Comparison of ENCODE assay signal across 8 cellular contexts in genomic region chr7:76549025-76549854, GRCh38. TPM values are rescaled to one million over a fixed set of nuclear protein-coding genes. Genes with fewer than 3 reads are reported as not detected.
DNase-seq lines count a peak whose midpoint lies in the region; ATAC-seq and TF ChIP-seq lines count a peak whose summit lies in the region.
"Not testable (repeated sequence)": the region's sequence is repeated elsewhere in the genome, so short reads cannot be mapped to it uniquely, and the experiment has no call there.

No MANE protein-coding gene starts in this region.

- H3K27ac ChIP-seq in OCI-LY7 (ENCODE audit: low read depth, low read length, poor library complexity, severe bottlenecking) = peak overlapping the region; percentile 42

- H3K9me3 ChIP-seq in OCI-LY7 (ENCODE audit: low read length) = not testable (repeated sequence)

- not testable (repeated sequence) for BruUV-seq in OCI-LY7 (replicated peaks; lab: Mats Ljungman, UMichigan)

- peak; percentile 99 for ATAC-seq in GM21529 (IDR thresholded peaks at IDR 0.05; ENCODE audit: unreplicated experiment)

- peak overlapping the region; percentile 76; the same call in 1 of the 2 replicates for H2AFZ ChIP-seq in OCI-LY7 (ENCODE audit: low read length)

- not testable (repeated sequence) for H3K9me2 ChIP-seq in OCI-LY7 (ENCODE audit: insufficient read depth, low read length)

- H3K4me2 ChIP-seq in OCI-LY7 (ENCODE audit: low read length) = peak overlapping the region; percentile 90

- TF ChIP-seq CTCF in OCI-LY7 (conservative IDR thresholded peaks at IDR 0.05; ENCODE audit: low read length); epithelial cell of proximal tubule (conservative IDR thresholded peaks at IDR 0.05; ENCODE audit: low read depth, low read length): not testable (repeated sequence)

- peaks cover 22% of the 10 kb centered on the region for H3K79me2 ChIP-seq in OCI-LY7 (ENCODE audit: insufficient read depth, low read depth, low read length)

- H3K36me3 ChIP-seq in OCI-LY7 (ENCODE audit: insufficient read depth, low read length) = not testable (repeated sequence)

- intact Hi-C loops in OCI-LY7 (cut with micrococcal nuclease; ENCODE audit: unreplicated experiment) = not testable (repeated sequence)

- not testable (repeated sequence) for H4K20me1 ChIP-seq in OCI-LY7 (ENCODE audit: insufficient read depth, low read length)

- H3K4me3 ChIP-seq in OCI-LY7 (ENCODE audit: low read depth, low read length, poor library complexity, severe bottlenecking) = peak overlapping the region; percentile 90
- H3K4me3 ChIP-seq in epithelial cell of proximal tubule (ENCODE audit: low read depth, low read length) = peak overlapping the region; percentile 76

- CTCF ChIA-PET in OCI-LY7 (lab: Charles Lee; ENCODE audit: unreplicated experiment) = not testable (repeated sequence)

- not testable (repeated sequence) for H3K4me1 ChIP-seq in OCI-LY7 (ENCODE audit: insufficient read depth, low read length, poor library complexity, severe bottlenecking)

- POLR2A ChIA-PET in OCI-LY7 (lab: Charles Lee) = not testable (repeated sequence)

- DNase-seq in DMS114 treated with DMSO at 0.1 percent for 48 hours (lab: John Stamatoyannopoulos, UW; ENCODE audit: unreplicated experiment) = peak; percentile 61
- peak; percentile 42 for DNase-seq in HuH-7.5 (ENCODE audit: low spot score)
- peak; percentile 96 for DNase-seq in OCI-LY7 (ENCODE audit: low spot score)
- DNase-seq in activated T-cell treated with anti-CD3 and anti-CD28 coated beads for 4 hours = peak; percentile 73
- peak; percentile 40 for DNase-seq in epithelial cell of proximal tubule (ENCODE audit: low read depth)
- DNase-seq in mucosa of gallbladder (ENCODE audit: low spot score) = peak; percentile 89
- DNase-seq in stimulated activated CD8-positive, alpha-beta memory T cell treated with anti-CD3 and anti-CD28 coated beads, Interleukin-4, amount 100 ng/mL, for 1 hour (ENCODE audit: low read depth in 2 of 2, low spot score in 1 of 2) = peak; percentile 50 to 66

RNA-seq across cellular contexts. Expression of gene SPDYE16, which starts 6.1 kb away (rescaled TPM):
- total RNA-seq in OCI-LY7 (2014; rRNA removed; shearing (Covaris generic)) = 0.67 and 0.88 TPM in 2 replicates
- total RNA-seq in OCI-LY7 (2022) (0.20 and 0.21 TPM in 2 replicates), epithelial cell of proximal tubule (not detected in 2 replicates), mucosa of gallbladder (not detected)

RNA-seq across cellular contexts. Expression of gene UPK3B, which starts 38.9 kb away (rescaled TPM):
- total RNA-seq in OCI-LY7 (2014; rRNA removed; shearing (Covaris generic)) = 1.2 and 3.4 TPM in 2 replicates
- total RNA-seq in OCI-LY7 (2022) (1.4 and 2.5 TPM in 2 replicates), epithelial cell of proximal tubule (not detected in 2 replicates), mucosa of gallbladder (3.3 TPM)

Comparison
In these comparisons a context has a peak if more than half of its experiments do, and no peak if none do; other contexts are left out.
1. Peak in every context shown above with its lines: DNase-seq, ATAC-seq, H3K4me3 ChIP-seq and H3K27ac ChIP-seq.
2. DNase-seq: peak in every context shown above with its lines; median percentile 96 in OCI-LY7; 89 in mucosa of gallbladder; 73 in activated T-cell treated with anti-CD3 and anti-CD28 coated beads for 4 hours; 61 in DMS114 treated with DMSO at 0.1 percent for 48 hours; 58 in stimulated activated CD8-positive, alpha-beta memory T cell treated with anti-CD3 and anti-CD28 coated beads, Interleukin-4, amount 100 ng/mL, for 1 hour; 42 in HuH-7.5; 40 in epithelial cell of proximal tubule.